Comparison of ENCODE assay signal across 8 cellular contexts in the genomic region with DNA sequence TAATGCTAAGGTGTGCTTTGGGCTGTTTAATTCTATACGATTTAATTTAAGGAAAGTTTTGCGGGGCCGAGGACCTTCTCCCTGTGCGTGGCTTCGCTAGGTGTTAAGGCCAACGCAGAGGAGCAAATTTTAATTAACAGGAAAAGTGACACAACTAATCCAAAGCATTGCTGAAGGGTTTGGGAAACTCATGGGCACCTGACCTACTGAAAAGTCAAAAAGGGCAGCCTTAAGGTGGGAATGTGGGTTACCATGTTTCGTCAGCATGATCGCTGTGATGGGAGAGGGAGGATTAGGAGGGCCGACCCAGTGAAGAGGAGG. TPM values are rescaled to one million over a fixed set of nuclear protein-coding genes. Genes with fewer than 3 reads are reported as not detected.
DNase-seq lines count a peak whose midpoint lies in the region; ATAC-seq and TF ChIP-seq lines count a peak whose summit lies in the region.

No MANE protein-coding gene starts in this region.

- H3K4me3 ChIP-seq in AG10803 (ENCODE audit: low read length) (peak overlapping the region; percentile 87), choroid plexus epithelial cell (ENCODE audit: low read depth, low read length) (peak overlapping the region; percentile 90)
- H3K4me3 ChIP-seq in naive thymus-derived CD4-positive, alpha-beta T cell (ENCODE audit: low read length): peak overlapping the region; percentile 81

- no peak for ATAC-seq in naive thymus-derived CD4-positive, alpha-beta T cell
- ATAC-seq in GM19395 (IDR thresholded peaks at IDR 0.05; ENCODE audit: unreplicated experiment) (no peak), HG03439 (IDR thresholded peaks at IDR 0.05; ENCODE audit: unreplicated experiment) (no peak)

- peaks cover 8 to 52% (median 15%) of the 10 kb centered on the region in 3 experiments for H3K36me3 ChIP-seq in naive thymus-derived CD4-positive, alpha-beta T cell (ENCODE audit: control insufficient read depth in 2 of 3, insufficient read depth in 3 of 3, low read length in 3 of 3)

- H3K4me3 Mint-ChIP-seq in naive thymus-derived CD4-positive, alpha-beta T cell: peak overlapping the region; percentile 88 to 99 (median 93)

- peaks cover 41 to 55% (median 53%) of the 10 kb centered on the region in 7 donors for H3K4me1 Mint-ChIP-seq in naive thymus-derived CD4-positive, alpha-beta T cell

- DNase-seq in AG10803 (ENCODE audit: low read depth): no peak
- peak; percentile 11 for DNase-seq in KBM-7
- no peak for DNase-seq in choroid plexus epithelial cell (ENCODE audit: low read depth)
- DNase-seq in naive thymus-derived CD4-positive, alpha-beta T cell: no peak
- DNase-seq in NCI-H524 treated with DMSO at 0.1 percent for 48 hours (lab: John Stamatoyannopoulos, UW): no peak
- no peak for DNase-seq in erythroblast (lab: John Stamatoyannopoulos, UW)

- H3K27ac ChIP-seq in naive thymus-derived CD4-positive, alpha-beta T cell (ENCODE audit: low read depth, low read length): peak overlapping the region; percentile 87

- POLR2A ChIA-PET in naive thymus-derived CD4-positive, alpha-beta T cell (lab: Charles Lee): interaction anchor here (1.2 to 1.9 kb wide), 4 partner anchors 9 to 197 kb away, joined by 5 to 21 read pairs (median 7); a partner anchor contains a TSS

- no peak for TF ChIP-seq POLR2A in erythroblast (IDR thresholded peaks at IDR 0.05; ENCODE audit: low read length)

- intact Hi-C loops in naive thymus-derived CD4-positive, alpha-beta T cell (cut with micrococcal nuclease): no loop called here

- peaks cover 0 to 30% (median 25%) of the 10 kb centered on the region in 5 donors for H3K36me3 Mint-ChIP-seq in naive thymus-derived CD4-positive, alpha-beta T cell

- H3K27me3 Mint-ChIP-seq in naive thymus-derived CD4-positive, alpha-beta T cell: no peaks in the 10 kb centered on the region

- in situ Hi-C loops in KBM-7 (cut with MboI; ENCODE audit: low pct_unique_long_range_greater_than_20kb, low sequenced_read_pairs): no loop called here

- H3K4me1 ChIP-seq in naive thymus-derived CD4-positive, alpha-beta T cell (ENCODE audit: control insufficient read depth in 2 of 2, insufficient read depth in 2 of 2, low read length in 2 of 2): peaks cover 34 to 46% of the 10 kb centered on the region in 2 donors

- H3K27me3 ChIP-seq in naive thymus-derived CD4-positive, alpha-beta T cell (ENCODE audit: control insufficient read depth in 2 of 2, insufficient read depth in 2 of 2, low read length in 2 of 2): no peaks in the 10 kb centered on the region

- TF ChIP-seq CTCF in AG10803 (conservative IDR thresholded peaks at IDR 0.05; ENCODE audit: low read length) (no peak), choroid plexus epithelial cell (conservative IDR thresholded peaks at IDR 0.05; ENCODE audit: low read depth, low read length) (no peak)

- H3K9me3 ChIP-seq in naive thymus-derived CD4-positive, alpha-beta T cell (ENCODE audit: control insufficient read depth in 2 of 3, low read length in 3 of 3): no peaks in the 10 kb centered on the region

- no peaks in the 10 kb centered on the region for H3K9me3 Mint-ChIP-seq in naive thymus-derived CD4-positive, alpha-beta T cell

- H3K27ac Mint-ChIP-seq in naive thymus-derived CD4-positive, alpha-beta T cell: peak overlapping the region; percentile 81 to 97 (median 94)

- CTCF ChIA-PET in naive thymus-derived CD4-positive, alpha-beta T cell (lab: Charles Lee): interaction anchor here (0.8 kb wide), 1 partner anchor 24 kb away, joined by 3 read pairs; no protein-coding TSS in a partner anchor

RNA-seq across cellular contexts. Expression of a gene that starts 0.4 kb away (rescaled TPM):
- total RNA-seq in naive thymus-derived CD4-positive, alpha-beta T cell: 100 to 1,000 TPM in 3 of 5 experiments, 10 to 100 TPM in 2; 58.1 to 123 (median 111) TPM
- polyA plus RNA-seq in naive thymus-derived CD4-positive, alpha-beta T cell: 10 to 100 TPM; 12.3 to 25.6 TPM

RNA-seq across cellular contexts. Expression of a gene that starts 10.5 kb away (rescaled TPM):
- total RNA-seq in naive thymus-derived CD4-positive, alpha-beta T cell: 10 to 100 TPM; 22.5 to 49.4 (median 26.7) TPM
- polyA plus RNA-seq in naive thymus-derived CD4-positive, alpha-beta T cell: 1 to 10 TPM; 4.0 to 6.6 TPM

RNA-seq across cellular contexts. Expression of a gene that starts 47.7 kb away (rescaled TPM):
- total RNA-seq in naive thymus-derived CD4-positive, alpha-beta T cell: 10 to 100 TPM; 25.4 to 65.7 (median 33.9) TPM
- 100 to 1,000 TPM; 119 to 141 TPM for polyA plus RNA-seq in naive thymus-derived CD4-positive, alpha-beta T cell
